ENCODE assay signal across 12 cellular contexts in the genomic region with DNA sequence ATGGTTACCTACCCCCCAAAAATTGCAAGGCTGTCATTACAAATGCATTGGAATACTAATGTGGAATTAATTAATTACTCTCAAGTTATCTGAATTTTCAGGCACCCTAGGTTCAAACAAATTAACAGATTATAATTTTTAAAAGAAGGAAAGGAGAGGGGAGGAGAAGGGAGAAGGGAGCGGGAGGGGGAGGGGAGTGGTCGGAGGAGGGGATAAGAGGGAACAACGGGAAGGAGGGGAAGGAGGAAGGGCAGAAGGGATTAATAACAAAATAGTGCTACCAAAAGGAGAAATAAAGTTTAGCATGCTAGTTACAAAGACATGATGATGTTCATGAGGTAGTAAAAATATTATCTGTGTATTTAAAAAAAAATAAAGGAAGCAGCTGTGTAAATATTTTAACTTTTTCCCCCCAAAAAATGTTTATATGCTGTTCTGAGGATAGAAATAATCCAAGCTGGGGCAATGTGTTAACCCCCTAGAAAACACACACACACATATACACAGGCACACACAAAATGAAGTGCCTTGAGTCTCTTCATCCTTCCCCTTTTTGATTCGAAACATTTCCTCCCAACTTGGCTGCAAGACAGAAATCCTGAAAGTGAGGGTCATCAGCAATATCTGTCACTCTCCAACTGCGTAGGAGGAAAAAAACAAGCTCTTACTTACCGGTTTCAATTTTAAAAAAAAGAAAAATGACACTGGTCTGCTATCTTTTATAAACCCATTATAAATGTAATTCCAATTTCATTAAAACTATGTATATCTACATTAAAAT. TPM values are rescaled to one million over a fixed set of nuclear protein-coding genes. Genes with fewer than 3 reads are reported as not detected.
DNase-seq lines count a peak whose midpoint lies in the region; ATAC-seq and TF ChIP-seq lines count a peak whose summit lies in the region.
"Had no signal": no experiment of that assay in that cellular context is flagged by ENCODE, and none has a peak within 500 bp of the region (broad histone marks: within the 10 kb centered on the region; RNA-seq: fewer than 3 reads in every experiment).

No MANE protein-coding gene starts in this region.

- peak overlapping the region; percentile 71 to 77 for H3K27ac Mint-ChIP-seq in effector memory CD8-positive, alpha-beta T cell
- H3K27ac Mint-ChIP-seq in naive B cell, result peak overlapping the region in 3 of 6 donors; percentile 0 to 64 (median 3)

- peaks cover 32 to 62% of the 10 kb centered on the region in 2 donors for H3K4me1 Mint-ChIP-seq in effector memory CD8-positive, alpha-beta T cell (ENCODE audit: low read depth in 2 of 2)
- H3K4me1 Mint-ChIP-seq in naive B cell, result peaks cover 53 to 82% (median 78%) of the 10 kb centered on the region in 3 donors
- H3K4me1 Mint-ChIP-seq in activated T-cell treated with anti-CD3 and anti-CD28 coated beads, Interleukin-2, amount 50 U/mL, for 4 hours (ENCODE audit: low read depth), result peaks cover 54% of the 10 kb centered on the region

- H3K36me3 Mint-ChIP-seq in effector memory CD8-positive, alpha-beta T cell (ENCODE audit: insufficient read depth), result no peaks in the 10 kb centered on the region
- peaks cover 1 to 5% of the 10 kb centered on the region in 2 donors for H3K36me3 Mint-ChIP-seq in naive B cell
- H3K36me3 Mint-ChIP-seq in activated T-cell treated with anti-CD3 and anti-CD28 coated beads, Interleukin-2, amount 50 U/mL, for 4 hours (ENCODE audit: insufficient read depth), result peaks cover 1% of the 10 kb centered on the region

- no peak for TF ChIP-seq CTCF in NB4 (IDR thresholded peaks at IDR 0.05; ENCODE audit: low read depth, low read length)

- peak; percentile 36 for DNase-seq in GDM1 (lab: John Stamatoyannopoulos, UW)
- DNase-seq in NB4 (ENCODE audit: low read depth), result peak; percentile 67
- DNase-seq in effector memory CD8-positive, alpha-beta T cell, result no peak
- no peak for DNase-seq in naive B cell
- DNase-seq in activated T-cell treated with anti-CD3 and anti-CD28 coated beads, Interleukin-2, amount 50 U/mL, for 4 hours, result no peak
- DNase-seq in NCI-H748 (lab: John Stamatoyannopoulos, UW; ENCODE audit: unreplicated experiment), result no peak
- DNase-seq: activated CD4-positive, alpha-beta T cell treated with anti-CD3 and anti-CD28 coated beads for 4 hours; activated naive CD4-positive, alpha-beta T cell treated with anti-CD3 and anti-CD28 coated beads, Interleukin-2, amount 50 U/mL, for 16 hours; colonic mucosa; spleen had no signal

- no peaks in the 10 kb centered on the region for H3K9me3 Mint-ChIP-seq in effector memory CD8-positive, alpha-beta T cell
- no peaks in the 10 kb centered on the region for H3K9me3 Mint-ChIP-seq in naive B cell
- no peaks in the 10 kb centered on the region for H3K9me3 Mint-ChIP-seq in activated T-cell treated with anti-CD3 and anti-CD28 coated beads, Interleukin-2, amount 50 U/mL, for 4 hours

- TF ChIP-seq POLR2A in NB4 (IDR thresholded peaks at IDR 0.05; ENCODE audit: extremely low read depth, insufficient read length), result no peak

- no peak overlapping the region for H3K4me3 Mint-ChIP-seq in effector memory CD8-positive, alpha-beta T cell
- peak overlapping the region in 4 of 8 donors; percentile 2 to 45 (median 19) for H3K4me3 Mint-ChIP-seq in naive B cell
- no peak overlapping the region for H3K4me3 Mint-ChIP-seq in activated T-cell treated with anti-CD3 and anti-CD28 coated beads, Interleukin-2, amount 50 U/mL, for 4 hours

- no peaks in the 10 kb centered on the region for H3K27me3 Mint-ChIP-seq in effector memory CD8-positive, alpha-beta T cell
- no peaks in the 10 kb centered on the region for H3K27me3 Mint-ChIP-seq in naive B cell
- no peaks in the 10 kb centered on the region for H3K27me3 Mint-ChIP-seq in activated T-cell treated with anti-CD3 and anti-CD28 coated beads, Interleukin-2, amount 50 U/mL, for 4 hours (ENCODE audit: low read depth)

- no peak overlapping the region for H3K4me3 ChIP-seq in NB4 (ENCODE audit: low read depth, low read length)
- H3K4me3 ChIP-seq: colonic mucosa, spleen had no signal

- ATAC-seq in effector memory CD8-positive, alpha-beta T cell (replicated peaks), result no peak
- ATAC-seq in naive B cell (ENCODE audit: low read depth in 2 of 2), result peak; percentile 48 to 50
- ATAC-seq in activated T-cell treated with anti-CD3 and anti-CD28 coated beads, Interleukin-2, amount 50 U/mL, for 4 hours, result no peak
- ATAC-seq in GM21447 (IDR thresholded peaks at IDR 0.05; ENCODE audit: unreplicated experiment), result no peak
- no peak for ATAC-seq in HG02973 (IDR thresholded peaks at IDR 0.05; ENCODE audit: unreplicated experiment)

RNA-seq across cellular contexts. Expression of a gene that starts 58.8 kb away (rescaled TPM):
- polyA plus RNA-seq in naive B cell (ENCODE audit: low read depth in 6 of 6), result 10 to 100 TPM; 12.9 to 77.5 (median 19.5) TPM
- total RNA-seq in activated T-cell treated with anti-CD3 and anti-CD28 coated beads, Interleukin-2, amount 50 U/mL, for 4 hours, result 10 to 100 TPM in 1 of 3 donors, 1 to 10 TPM in 2; 6.7 to 11.6 (median 9.4) TPM

Comparison
In these comparisons a context has a peak if more than half of its experiments do, and no peak if none do; other contexts are left out.
1. DNase-seq: peak in GDM1 (single experiment) and NB4 (single experiment); none in effector memory CD8-positive, alpha-beta T cell (0 of 3), naive B cell (single experiment), activated T-cell treated with anti-CD3 and anti-CD28 coated beads, Interleukin-2, amount 50 U/mL, for 4 hours (single experiment) and NCI-H748 (single experiment).
2. ATAC-seq: peak in naive B cell (2 of 2); none in effector memory CD8-positive, alpha-beta T cell (single experiment), activated T-cell treated with anti-CD3 and anti-CD28 coated beads, Interleukin-2, amount 50 U/mL, for 4 hours (0 of 2), GM21447 (single experiment) and HG02973 (single experiment).